In the genomic region with DNA sequence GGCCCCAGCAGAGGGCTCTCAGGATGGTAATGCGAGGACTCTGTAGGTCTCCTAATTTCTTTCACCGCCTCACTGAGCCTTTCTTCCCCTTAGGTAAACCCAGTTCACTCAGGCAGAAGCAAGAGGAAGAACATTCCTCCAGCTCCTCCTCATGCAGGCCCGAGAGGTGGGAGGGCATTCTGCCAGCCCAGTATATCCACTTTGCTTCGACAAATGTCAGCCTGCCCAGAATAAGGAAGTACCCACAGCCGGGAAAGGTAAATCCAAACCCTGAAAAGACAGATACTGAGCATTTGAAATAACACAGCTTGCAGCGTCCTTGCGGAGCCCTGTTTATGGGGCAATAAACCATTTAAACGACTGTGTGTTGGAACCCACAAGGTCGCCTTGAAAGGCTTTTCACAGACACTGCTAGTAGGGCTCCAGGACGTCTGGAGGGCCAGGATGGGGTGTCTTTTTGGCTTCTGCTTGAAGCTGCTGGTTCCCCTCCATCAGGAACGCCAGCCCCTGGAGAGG, we compare ENCODE assay signal across 16 cellular contexts. TPM values are rescaled to one million over a fixed set of nuclear protein-coding genes. Genes with fewer than 3 reads are reported as not detected.
A peak's percentile ranks its signal among the peaks of the same experiment; 100 is the strongest.
DNase-seq lines count a peak whose midpoint lies in the region; ATAC-seq and TF ChIP-seq lines count a peak whose summit lies in the region.
"Had no signal": no experiment of that assay in that cellular context is flagged by ENCODE, and none has a peak within 500 bp of the region (broad histone marks: within the 10 kb centered on the region; RNA-seq: fewer than 3 reads in every experiment).

No MANE protein-coding gene starts in this region.

- H3K4me3 ChIP-seq in mucosa of descending colon, result no peak overlapping the region
- H3K4me3 ChIP-seq: coronary artery, tibial nerve had no signal

- H3K27ac ChIP-seq in C4-2B, result peak overlapping the region; percentile 62
- H3K27ac ChIP-seq: coronary artery, tibial nerve had no signal

- H3K36me3 Mint-ChIP-seq in WTC11, result peaks cover 6% of the 10 kb centered on the region

- TF ChIP-seq CTCF in C4-2B (conservative IDR thresholded peaks at IDR 0.05), result no peak
- TF ChIP-seq CTCF in WTC11 (IDR thresholded peaks at IDR 0.05), result no peak
- TF ChIP-seq CTCF in mucosa of descending colon (IDR thresholded peaks at IDR 0.05), result no peak

- intact Hi-C loops in mucosa of descending colon (cut with DNase I, micrococcal nuclease), result no loop called here

- no peaks in the 10 kb centered on the region for H3K27me3 Mint-ChIP-seq in WTC11 (ENCODE audit: low read depth)

- peak; percentile 79 for DNase-seq in HT-29 (ENCODE audit: low spot score)
- DNase-seq in WTC11 (ENCODE audit: low spot score), result no peak
- DNase-seq in mucosa of descending colon, result peak; percentile 78 to 86 (median 80)
- DNase-seq in inferior parietal cortex (ENCODE audit: extremely low spot score), result no peak
- DNase-seq: activated CD4-positive, alpha-beta T cell treated with anti-CD3 and anti-CD28 coated beads, Interleukin-2, amount 50 U/mL, for 1 hour; amygdala; hippocampal formation; T-helper 1 cell had no signal

- H3K9me3 ChIP-seq in mucosa of descending colon, result no peaks in the 10 kb centered on the region

- CTCF ChIA-PET in WTC11 (lab: Charles Lee), result interaction anchor here (0.7 to 1.4 kb wide), 3 partner anchors 21 to 117 kb away, joined by 5 read pairs; no protein-coding TSS in a partner anchor

- POLR2A ChIA-PET in WTC11 (lab: Charles Lee), result no interaction called here

- H3K36me3 ChIP-seq in mucosa of descending colon (ENCODE audit: low read depth), result no peaks in the 10 kb centered on the region
- H3K36me3 ChIP-seq: tibial nerve had no signal

- H3K4me1 ChIP-seq in mucosa of descending colon (ENCODE audit: low read depth), result peaks cover 22% of the 10 kb centered on the region
- H3K4me1 ChIP-seq: tibial nerve had no signal

- H3K4me1 Mint-ChIP-seq in WTC11, result peaks cover 17% of the 10 kb centered on the region

- peaks cover 11% of the 10 kb centered on the region for H3K9me3 Mint-ChIP-seq in WTC11
- H3K9me3 Mint-ChIP-seq: activated T-helper 1 cell treated with anti-CD3 and anti-CD28 coated beads, Interleukin-12 subunit alpha, Interleukin-12 subunit beta, Interleukin-2, Interleukin-4 antibody, amounts not matched to agents 30 ng/mL and 10 ng/mL and 1 ng/mL, durations not matched to agents 14 hours and 24 hours and 36 hours had no signal

- H3K27ac Mint-ChIP-seq in WTC11, result no peak overlapping the region
- H3K27ac Mint-ChIP-seq: activated T-helper 1 cell treated with anti-CD3 and anti-CD28 coated beads, Interleukin-12 subunit alpha, Interleukin-12 subunit beta, Interleukin-2, Interleukin-4 antibody, amounts not matched to agents 30 ng/mL and 10 ng/mL and 1 ng/mL, durations not matched to agents 14 hours and 24 hours and 36 hours had no signal

- ATAC-seq in WTC11 (peak; percentile 56), mucosa of descending colon (peak; percentile 87), HG03039 (IDR thresholded peaks at IDR 0.05; ENCODE audit: unreplicated experiment) (no peak), GM18520 (IDR thresholded peaks at IDR 0.05; ENCODE audit: unreplicated experiment) (no peak), GM21360 (IDR thresholded peaks at IDR 0.05; ENCODE audit: unreplicated experiment) (no peak)
- ATAC-seq: esophagus mucosa had no signal

- no peak overlapping the region for H3K4me3 Mint-ChIP-seq in WTC11
- H3K4me3 Mint-ChIP-seq: activated T-helper 1 cell treated with anti-CD3 and anti-CD28 coated beads, Interleukin-12 subunit alpha, Interleukin-12 subunit beta, Interleukin-2, Interleukin-4 antibody, amounts not matched to agents 30 ng/mL and 10 ng/mL and 1 ng/mL, durations not matched to agents 14 hours and 24 hours and 36 hours had no signal

TF ChIP-seq in WTC11, 78 proteins besides CTCF, POLR2A, EP300 and RAD21 (continues in another document):
- TF ChIP-seq ZNF219 (CRISPR knock-in tag; IDR thresholded peaks at IDR 0.05; ENCODE audit: borderline replicate concordance) (no peak), JAZF1 (CRISPR knock-in tag; IDR thresholded peaks at IDR 0.05) (no peak), ZNF416 (CRISPR knock-in tag; IDR thresholded peaks at IDR 0.05) (no peak), ZNF317 (CRISPR knock-in tag; IDR thresholded peaks at IDR 0.05; ENCODE audit: borderline replicate concordance, low read depth) (no peak), CBFB (CRISPR knock-in tag; IDR thresholded peaks at IDR 0.05; ENCODE audit: low read depth) (no peak), NFATC4 (CRISPR knock-in tag; IDR thresholded peaks at IDR 0.05) (no peak), ZNF232 (CRISPR knock-in tag; IDR thresholded peaks at IDR 0.05) (no peak), HMGXB4 (CRISPR knock-in tag; IDR thresholded peaks at IDR 0.05) (no peak), ESRRA (CRISPR knock-in tag; IDR thresholded peaks at IDR 0.05; ENCODE audit: borderline replicate concordance) (no peak)
- TF ChIP-seq, protein P1, sequence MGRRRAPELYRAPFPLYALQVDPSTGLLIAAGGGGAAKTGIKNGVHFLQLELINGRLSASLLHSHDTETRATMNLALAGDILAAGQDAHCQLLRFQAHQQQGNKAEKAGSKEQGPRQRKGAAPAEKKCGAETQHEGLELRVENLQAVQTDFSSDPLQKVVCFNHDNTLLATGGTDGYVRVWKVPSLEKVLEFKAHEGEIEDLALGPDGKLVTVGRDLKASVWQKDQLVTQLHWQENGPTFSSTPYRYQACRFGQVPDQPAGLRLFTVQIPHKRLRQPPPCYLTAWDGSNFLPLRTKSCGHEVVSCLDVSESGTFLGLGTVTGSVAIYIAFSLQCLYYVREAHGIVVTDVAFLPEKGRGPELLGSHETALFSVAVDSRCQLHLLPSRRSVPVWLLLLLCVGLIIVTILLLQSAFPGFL (CRISPR knock-in tag; IDR thresholded peaks at IDR 0.05; ENCODE audit: borderline replicate concordance), result no peak
- TF ChIP-seq, protein P2, sequence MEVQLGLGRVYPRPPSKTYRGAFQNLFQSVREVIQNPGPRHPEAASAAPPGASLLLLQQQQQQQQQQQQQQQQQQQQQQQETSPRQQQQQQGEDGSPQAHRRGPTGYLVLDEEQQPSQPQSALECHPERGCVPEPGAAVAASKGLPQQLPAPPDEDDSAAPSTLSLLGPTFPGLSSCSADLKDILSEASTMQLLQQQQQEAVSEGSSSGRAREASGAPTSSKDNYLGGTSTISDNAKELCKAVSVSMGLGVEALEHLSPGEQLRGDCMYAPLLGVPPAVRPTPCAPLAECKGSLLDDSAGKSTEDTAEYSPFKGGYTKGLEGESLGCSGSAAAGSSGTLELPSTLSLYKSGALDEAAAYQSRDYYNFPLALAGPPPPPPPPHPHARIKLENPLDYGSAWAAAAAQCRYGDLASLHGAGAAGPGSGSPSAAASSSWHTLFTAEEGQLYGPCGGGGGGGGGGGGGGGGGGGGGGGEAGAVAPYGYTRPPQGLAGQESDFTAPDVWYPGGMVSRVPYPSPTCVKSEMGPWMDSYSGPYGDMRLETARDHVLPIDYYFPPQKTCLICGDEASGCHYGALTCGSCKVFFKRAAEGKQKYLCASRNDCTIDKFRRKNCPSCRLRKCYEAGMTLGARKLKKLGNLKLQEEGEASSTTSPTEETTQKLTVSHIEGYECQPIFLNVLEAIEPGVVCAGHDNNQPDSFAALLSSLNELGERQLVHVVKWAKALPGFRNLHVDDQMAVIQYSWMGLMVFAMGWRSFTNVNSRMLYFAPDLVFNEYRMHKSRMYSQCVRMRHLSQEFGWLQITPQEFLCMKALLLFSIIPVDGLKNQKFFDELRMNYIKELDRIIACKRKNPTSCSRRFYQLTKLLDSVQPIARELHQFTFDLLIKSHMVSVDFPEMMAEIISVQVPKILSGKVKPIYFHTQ (CRISPR knock-in tag; IDR thresholded peaks at IDR 0.05), result no peak

RNA-seq across cellular contexts. Expression of gene CALM2, which starts 41.8 kb away (rescaled TPM):
- total RNA-seq in HT-29 (2014; rRNA removed; shearing (Covaris generic)), result 219 and 239 TPM in 2 replicates
- total RNA-seq in WTC11 (2021) (378 to 418 TPM (median 391 TPM) in 3 replicates), mucosa of descending colon (100 to 1,000 TPM; 576 to 657 (median 608) TPM)

Comparison
In these comparisons a context has a peak if more than half of its experiments do, and no peak if none do; other contexts are left out.
1. DNase-seq: peak in HT-29 (single experiment) and mucosa of descending colon (3 of 3); none in WTC11 (single experiment) and inferior parietal cortex (single experiment).
2. ATAC-seq: peak in WTC11 (single experiment) and mucosa of descending colon (single experiment); none in HG03039 (single experiment), GM18520 (single experiment) and GM21360 (single experiment).